20 cellular contexts compared by ENCODE assay signal in genomic region chr1:225693085-225693698, GRCh38. TPM values are rescaled to one million over a fixed set of nuclear protein-coding genes. Genes with fewer than 3 reads are reported as not detected.
DNase-seq lines count a peak whose midpoint lies in the region; ATAC-seq and TF ChIP-seq lines count a peak whose summit lies in the region.
"Had no signal": no experiment of that assay in that cellular context is flagged by ENCODE, and none has a peak within 500 bp of the region (broad histone marks: within the 10 kb centered on the region; RNA-seq: fewer than 3 reads in every experiment).

No MANE protein-coding gene starts in this region.

- H3K36me3 ChIP-seq in heart left ventricle, result no peaks in the 10 kb centered on the region
- no peaks in the 10 kb centered on the region for H3K36me3 ChIP-seq in ascending aorta
- no peaks in the 10 kb centered on the region for H3K36me3 ChIP-seq in right lobe of liver
- H3K36me3 ChIP-seq in tibial artery, result no peaks in the 10 kb centered on the region

- 77 to 92% (median 83%) methylated on average over 6 of the region's 6 CpGs for WGBS in heart left ventricle, 4 donors
- 33% methylated on average over 6 of the region's 6 CpGs for WGBS in right lobe of liver (ENCODE audit: insufficient coverage, low coverage, low lambda C conversion rate, missing lambda C conversion rate)

- TF ChIP-seq CTCF in heart left ventricle (IDR thresholded peaks at IDR 0.05) (no peak), ascending aorta (IDR thresholded peaks at IDR 0.05) (no peak), right lobe of liver (IDR thresholded peaks at IDR 0.05) (no peak), tibial artery (IDR thresholded peaks at IDR 0.05) (no peak)

- peaks cover 0 to 71% (median 36%) of the 10 kb centered on the region in 12 donors for H3K4me1 ChIP-seq in heart left ventricle
- H3K4me1 ChIP-seq in ascending aorta, result peaks cover 16 to 64% of the 10 kb centered on the region in 2 donors
- H3K4me1 ChIP-seq in right lobe of liver, result peaks cover 0 to 51% (median 26%) of the 10 kb centered on the region in 4 donors
- peaks cover 0 to 79% (median 54%) of the 10 kb centered on the region in 4 donors for H3K4me1 ChIP-seq in tibial artery

- TF ChIP-seq POLR2A in heart left ventricle (IDR thresholded peaks at IDR 0.05), result no peak
- no peak for TF ChIP-seq POLR2A in right lobe of liver (IDR thresholded peaks at IDR 0.05)

- H3K4me3 ChIP-seq in heart left ventricle (no peak overlapping the region), ascending aorta (no peak overlapping the region), right lobe of liver (no peak overlapping the region), tibial artery (no peak overlapping the region)
- H3K4me3 ChIP-seq: GM23248 had no signal

- H3K9me3 ChIP-seq in heart left ventricle (peaks cover 0 to 3% (median 0%) of the 10 kb centered on the region in 12 donors), ascending aorta (no peaks in the 10 kb centered on the region), right lobe of liver (no peaks in the 10 kb centered on the region), tibial artery (no peaks in the 10 kb centered on the region)

- intact Hi-C loops in heart left ventricle (cut with DNase I), result loop anchor here in 4 of 10 donors (5.0 to 10.0 kb wide), 4 partner anchors 36 to 72 kb away; no protein-coding TSS in a partner anchor
- intact Hi-C loops in Right ventricle myocardium superior (cut with DNase I), result loop anchor here (10.0 kb wide), 1 partner anchor 62 kb away; no protein-coding TSS in a partner anchor
- intact Hi-C loops in ascending aorta (cut with DNase I), result loop anchor here (2.0 kb wide), 1 partner anchor 36 kb away; no protein-coding TSS in a partner anchor
- intact Hi-C loops in right lobe of liver (cut with DNase I), result no loop called here
- intact Hi-C loops in tibial artery (cut with DNase I; ENCODE audit: low total_unique reads), result no loop called here

- H3K27ac ChIP-seq in heart left ventricle (peak overlapping the region in 7 of 12 donors; percentile 15 to 67 (median 47)), ascending aorta (peak overlapping the region; percentile 79), right lobe of liver (peak overlapping the region; percentile 25 to 76 (median 57)), tibial artery (peak overlapping the region; percentile 57 to 62)
- H3K27ac ChIP-seq: GM23248 had no signal

- DNase-seq in heart left ventricle (no peak), Right ventricle myocardium superior (no peak), ascending aorta (ENCODE audit: low spot score in 2 of 2) (peak in 1 of 2 donors; percentile 56), right lobe of liver (peak; percentile 63 to 81 (median 70)), tibial artery (peak in 1 of 2 donors; percentile 33), cortex of kidney (lab: John Stamatoyannopoulos, UW) (no peak), NCI-H345 treated with DMSO at 0.1 percent for 48 hours (lab: John Stamatoyannopoulos, UW; ENCODE audit: unreplicated experiment) (no peak)
- DNase-seq: 8988T; CD4-positive, alpha-beta T cell; GF-D8; HCEC 1CT; MV-4-11; NCI-H1417; NCI-H187; NCI-H2107; NCI-H524; NCI-H82; SIG-M5 had no signal

- no peaks in the 10 kb centered on the region for H3K27me3 ChIP-seq in heart left ventricle
- H3K27me3 ChIP-seq in ascending aorta, result no peaks in the 10 kb centered on the region
- no peaks in the 10 kb centered on the region for H3K27me3 ChIP-seq in right lobe of liver
- H3K27me3 ChIP-seq in tibial artery, result no peaks in the 10 kb centered on the region

- ATAC-seq in heart left ventricle (no peak), Right ventricle myocardium superior (ENCODE audit: poor library complexity) (no peak), right lobe of liver (peak; percentile 55 to 82 (median 72)), HG02981 (IDR thresholded peaks at IDR 0.05; ENCODE audit: unreplicated experiment) (no peak)

RNA-seq across cellular contexts. Expression of gene ENAH, which starts 40.3 kb away (rescaled TPM):
- total RNA-seq in heart left ventricle (100 to 1,000 TPM in 4 of 9 donors, 10 to 100 TPM in 5; 54.3 to 183 (median 97.6) TPM), Right ventricle myocardium superior (70.4 TPM), ascending aorta (103 TPM), right lobe of liver (10 to 100 TPM in 5 of 6 experiments, 1 to 10 TPM in 1; 9.0 to 33.2 (median 20.8) TPM)
- polyA plus RNA-seq in heart left ventricle, result 10 to 100 TPM; 17.0 to 41.5 TPM
- total RNA-seq: CD4-positive, alpha-beta T cell had no signal

Comparison
In these comparisons a context has a peak if more than half of its experiments do, and no peak if none do; other contexts are left out.
1. ATAC-seq: peak in right lobe of liver (4 of 4); none in heart left ventricle (0 of 4), Right ventricle myocardium superior (single experiment) and HG02981 (single experiment).
2. DNase-seq: peak in right lobe of liver (3 of 3); none in heart left ventricle (0 of 5), Right ventricle myocardium superior (single experiment), cortex of kidney (single experiment) and NCI-H345 treated with DMSO at 0.1 percent for 48 hours (single experiment).
3. intact Hi-C loops: an anchor here in Right ventricle myocardium superior (10.0 kb wide) and ascending aorta (2.0 kb wide); none called in right lobe of liver and tibial artery.
4. Peak in every context shown above with its lines, with median percentiles within 50 percentile points of each other: H3K27ac ChIP-seq.